Comparison of ENCODE assay signal across 8 cellular contexts in the genomic region with DNA sequence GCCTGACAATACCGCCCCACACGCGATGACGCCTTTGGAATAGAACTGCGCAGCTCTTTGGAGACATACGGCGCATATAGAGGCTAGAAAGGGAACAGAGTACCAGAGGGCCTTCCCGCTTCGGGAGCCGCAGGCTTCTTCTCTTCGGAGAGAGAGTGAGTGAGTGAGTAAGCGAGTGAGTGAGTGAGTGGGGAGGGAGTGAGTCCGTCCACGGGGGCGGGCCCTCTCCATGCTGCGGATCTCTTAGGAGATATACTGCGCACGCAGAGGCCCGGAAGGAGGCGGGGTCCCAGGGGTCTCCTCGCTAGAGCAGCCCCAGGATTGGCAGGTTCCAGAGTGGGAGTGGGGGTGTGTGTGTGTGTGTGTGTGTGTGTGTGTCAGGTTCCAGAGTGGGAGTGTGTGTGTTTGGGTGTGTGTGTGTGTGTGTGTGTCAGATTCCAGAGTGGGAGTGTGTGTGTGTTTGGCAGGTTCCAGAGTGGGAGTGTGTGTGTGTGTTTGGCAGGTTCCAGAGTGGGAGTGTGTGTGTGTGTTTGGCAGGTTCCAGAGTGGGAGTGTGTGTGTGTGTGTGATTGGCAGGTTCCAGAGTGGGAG.
DNase-seq lines count a peak whose midpoint lies in the region; ATAC-seq, FAIRE-seq and TF ChIP-seq lines count a peak whose summit lies in the region.

No MANE protein-coding gene starts in this region.

- H4K20me1 ChIP-seq in hepatocyte (ENCODE audit: insufficient read depth, poor library complexity, severe bottlenecking), result no peaks in the 10 kb centered on the region

- peak; percentile 38 for ATAC-seq in HG02610 (IDR thresholded peaks at IDR 0.05; ENCODE audit: unreplicated experiment)

- H3K27ac ChIP-seq in hepatocyte, result peak overlapping the region; percentile 98

- no peak for FAIRE-seq in urothelium cell line (lab: Jason Lieb, UNC)

- WGBS in hepatocyte (ENCODE audit: low lambda C conversion rate, missing lambda C conversion rate), result 3% methylated on average over 17 of the region's 21 CpGs

- H3K9me2 ChIP-seq in hepatocyte (replicated peaks; ENCODE audit: insufficient read depth), result no peaks in the 10 kb centered on the region

- DNase-seq in NCI-H1092 treated with DMSO at 0.1 percent for 48 hours (lab: John Stamatoyannopoulos, UW) (peak; percentile 74), T1000 (lab: John Stamatoyannopoulos, UW) (peak; percentile 91), astrocyte of the hippocampus (ENCODE audit: low read depth, low spot score) (peak; percentile 95), hepatocyte (ENCODE audit: low spot score) (peak; percentile 95), putamen (ENCODE audit: low spot score) (peak; percentile 83), urothelium cell line (ENCODE audit: low spot score) (peak; percentile 83)

- peaks cover 24% of the 10 kb centered on the region for H3K4me1 ChIP-seq in hepatocyte (ENCODE audit: insufficient read depth)

- no peaks in the 10 kb centered on the region for H3K27me3 ChIP-seq in hepatocyte

- TF ChIP-seq CTCF in hepatocyte (IDR thresholded peaks at IDR 0.05; ENCODE audit: poor library complexity), result no peak

- H3K4me3 ChIP-seq in GM08714 (ENCODE audit: low read length), result peak overlapping the region; percentile 59; the same call in 1 of the 2 replicates
- peak overlapping the region; percentile 35 for H3K4me3 ChIP-seq in hepatocyte

- peak overlapping the region; percentile 96 for H3K4me2 ChIP-seq in hepatocyte

- H3K36me3 ChIP-seq in hepatocyte (replicated peaks; ENCODE audit: insufficient read depth, low read depth), result no peaks in the 10 kb centered on the region

- H3K79me2 ChIP-seq in hepatocyte, result peaks cover 53% of the 10 kb centered on the region

- no peaks in the 10 kb centered on the region for H3K9me3 ChIP-seq in hepatocyte (ENCODE audit: low read depth)

- H2AFZ ChIP-seq in hepatocyte, result peak overlapping the region; percentile 42

Comparison
In these comparisons a context has a peak if more than half of its experiments do, and no peak if none do; other contexts are left out.
1. Peak in every context shown above with its lines: DNase-seq, ATAC-seq, H3K4me3 ChIP-seq and H3K27ac ChIP-seq.